20 cellular contexts compared by ENCODE assay signal in genomic region chr10:86252573-86252972, GRCh38.
"Had no signal": no experiment of that assay in that cellular context is flagged by ENCODE, and none has a peak within 500 bp of the region (broad histone marks: within the 10 kb centered on the region; RNA-seq: fewer than 3 reads in every experiment).

No MANE protein-coding gene starts in this region.

- H3K36me3 ChIP-seq: brain microvascular endothelial cell, colonic mucosa, lower lobe of right lung, spleen, thoracic aorta had no signal

- H3K4me1 ChIP-seq: colonic mucosa, foreskin keratinocyte, lower lobe of right lung, spleen had no signal

- H3K27ac ChIP-seq: brain microvascular endothelial cell, colonic mucosa, foreskin keratinocyte, lower lobe of right lung, spleen, thoracic aorta had no signal

- H3K27me3 ChIP-seq: brain microvascular endothelial cell, colonic mucosa, foreskin keratinocyte had no signal

- DNase-seq: activated B cell treated with CpG ODN at 0.5 μM for 24 hours; activated CD4-positive, alpha-beta memory T cell treated with anti-CD3 and anti-CD28 coated beads for 36 hours; activated CD4-positive, alpha-beta T cell treated with anti-CD3 and anti-CD28 coated beads for 4 hours; activated naive CD4-positive, alpha-beta T cell treated with anti-CD3 and anti-CD28 coated beads, Interleukin-2, amount 10 ng/mL, durations not matched to agents 7 days and 5 days; aorta; brain microvascular endothelial cell; central memory CD4-positive, alpha-beta T cell; colonic mucosa; foreskin keratinocyte; hippocampal formation; lower lobe of right lung; nephron progenitor cell; occipital lobe; retina; stimulated activated CD4-positive, alpha-beta T cell treated with anti-CD3 and anti-CD28 coated beads, Interleukin-4, amount 100 ng/mL, for 4 hours; T-helper 9 cell had no signal

- ATAC-seq: activated T-helper 17 cell treated with anti-CD3 and anti-CD28 coated beads, Interleukin-2, amount 50 U/mL, for 72 hours; foreskin keratinocyte; lower lobe of right lung; stimulated activated memory B cell treated with anti-CD40 and anti-IgM and Interleukin-4, amounts not matched to agents 10 μg/mL and 1 μg/mL and 100 μg/mL, for 72 hours had no signal

- H3K4me3 ChIP-seq: colonic mucosa, lower lobe of right lung, spleen, thoracic aorta had no signal
